In the genomic region with DNA sequence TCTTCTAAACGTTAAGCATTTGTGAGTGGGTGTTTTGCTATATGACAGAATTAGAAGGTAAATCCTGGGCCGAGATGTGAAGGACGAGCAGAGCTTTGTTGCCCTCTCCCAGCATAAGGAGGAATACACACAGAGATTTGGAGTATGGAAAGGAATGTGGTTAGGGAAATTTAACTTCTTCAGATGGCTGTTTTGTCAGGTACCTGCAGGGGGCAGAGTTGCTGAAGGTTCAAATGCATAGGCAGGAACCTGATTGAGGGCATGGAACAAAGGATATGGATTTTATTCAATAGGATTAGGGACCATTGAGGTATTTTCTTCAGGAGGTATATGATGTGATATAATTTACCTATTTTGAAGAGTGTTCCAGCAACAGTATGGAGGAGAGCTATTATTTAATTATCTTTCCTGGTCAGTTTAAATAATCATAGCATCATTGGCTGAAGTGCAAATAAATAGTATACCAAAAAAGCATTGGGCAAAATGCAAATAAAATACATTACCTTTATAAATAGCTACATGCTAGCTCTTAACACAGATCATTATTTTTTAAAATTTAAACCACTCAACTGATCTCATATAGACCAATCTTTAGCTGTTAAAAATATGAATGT, we compare ENCODE assay signal across 8 cellular contexts.
DNase-seq lines count a peak whose midpoint lies in the region; ATAC-seq and TF ChIP-seq lines count a peak whose summit lies in the region.

No MANE protein-coding gene starts in this region.

- H3K9me2 ChIP-seq in PC-9 (ENCODE audit: insufficient read depth) = no peaks in the 10 kb centered on the region

- H3K27me3 ChIP-seq in PC-9 (ENCODE audit: insufficient read depth, low read depth) = no peaks in the 10 kb centered on the region

- H3K36me3 ChIP-seq in PC-9 (ENCODE audit: low read depth) = no peaks in the 10 kb centered on the region

- H3K4me3 ChIP-seq in PC-9 = no peak overlapping the region
- H3K4me3 ChIP-seq in epithelial cell of proximal tubule (ENCODE audit: low read depth, low read length) = no peak overlapping the region

- no peak overlapping the region for H3K4me2 ChIP-seq in PC-9

- peak; percentile 66 for DNase-seq in COLO668 (lab: John Stamatoyannopoulos, UW; ENCODE audit: unreplicated experiment)
- DNase-seq in HK-2 (ENCODE audit: unreplicated experiment) = peak; percentile 38
- DNase-seq in PC-9 = peak in 1 of 2 experiments; percentile 34
- DNase-seq in epithelial cell of proximal tubule (ENCODE audit: low read depth) = no peak
- DNase-seq in pons (ENCODE audit: low spot score) = peak; percentile 84
- no peak for DNase-seq in NCI-H446 treated with DMSO at 0.1 percent for 48 hours (lab: John Stamatoyannopoulos, UW)

- CTCF ChIA-PET in PC-9 (lab: Charles Lee) = interaction anchor here (0.6 to 0.7 kb wide), 2 partner anchors 131 to 626 kb away, joined by 3 read pairs; no protein-coding TSS in a partner anchor

- no peaks in the 10 kb centered on the region for H4K20me1 ChIP-seq in PC-9 (ENCODE audit: insufficient read depth)

- H2AFZ ChIP-seq in PC-9 = no peak overlapping the region

- BruUV-seq in PC-9 (replicated peaks; lab: Mats Ljungman, UMichigan) = no TSS peak

- POLR2A ChIA-PET in PC-9 (lab: Charles Lee; ENCODE audit: unreplicated experiment) = no interaction called here

- ATAC-seq in GM18867 (IDR thresholded peaks at IDR 0.05; ENCODE audit: unreplicated experiment) (peak; percentile 73), GM21825 (IDR thresholded peaks at IDR 0.05; ENCODE audit: unreplicated experiment) (no peak)

- TF ChIP-seq CTCF in PC-9 (conservative IDR thresholded peaks at IDR 0.05) (peak; percentile 58; the same call in 1 of the 2 replicates), epithelial cell of proximal tubule (conservative IDR thresholded peaks at IDR 0.05; ENCODE audit: low read depth, low read length) (peak; percentile 86)

- H3K27ac ChIP-seq in PC-9 = no peak overlapping the region

- H3K4me1 ChIP-seq in PC-9 (replicated peaks; ENCODE audit: insufficient read depth) = no peaks in the 10 kb centered on the region

- no peaks in the 10 kb centered on the region for H3K79me2 ChIP-seq in PC-9 (ENCODE audit: low read depth)

- no peaks in the 10 kb centered on the region for H3F3A ChIP-seq in PC-9 (ENCODE audit: insufficient read depth, low read depth)

- no peaks in the 10 kb centered on the region for H3K9me3 ChIP-seq in PC-9 (ENCODE audit: insufficient read depth, low read depth)

- intact Hi-C loops in PC-9 (cut with micrococcal nuclease; ENCODE audit: unreplicated experiment) = no loop called here

Comparison
In these comparisons a context has a peak if more than half of its experiments do, and no peak if none do; other contexts are left out.
1. DNase-seq: peak in COLO668 (single experiment), HK-2 (single experiment) and pons (single experiment); none in epithelial cell of proximal tubule (single experiment) and NCI-H446 treated with DMSO at 0.1 percent for 48 hours (single experiment).